Comparison of ENCODE assay signal across 8 cellular contexts in genomic region chr17:42562845-42563509, GRCh38. TPM values are rescaled to one million over a fixed set of nuclear protein-coding genes. Genes with fewer than 3 reads are reported as not detected.
DNase-seq lines count a peak whose midpoint lies in the region; ATAC-seq and TF ChIP-seq lines count a peak whose summit lies in the region.

No MANE protein-coding gene starts in this region.

- no peaks in the 10 kb centered on the region for H3K9me3 Mint-ChIP-seq in activated T-cell treated with anti-CD3 and anti-CD28 coated beads, Interleukin-2, amount 50 U/mL, for 72 hours

- TF ChIP-seq RAD21 in liver (IDR thresholded peaks at IDR 0.05) = peak in 1 of 2 donors; percentile 6

- H3K27me3 ChIP-seq in adrenal gland (no peaks in the 10 kb centered on the region), liver (ENCODE audit: control insufficient read depth in 4 of 4, insufficient read depth in 4 of 4, low read length in 3 of 4) (no peaks in the 10 kb centered on the region), upper lobe of left lung (no peaks in the 10 kb centered on the region)

- H3K4me3 ChIP-seq in adrenal gland (peak overlapping the region in 3 of 4 donors; percentile 19 to 91 (median 61)), liver (ENCODE audit: low read depth in 1 of 3, low read length in 3 of 3) (peak overlapping the region; percentile 80 to 90 (median 85)), upper lobe of left lung (peak overlapping the region; percentile 65 to 97 (median 74))

- H3K9ac ChIP-seq in liver (ENCODE audit: low read depth in 1 of 2, low read length in 2 of 2) = peak overlapping the region; percentile 61 to 97

- TF ChIP-seq POLR2A in adrenal gland (IDR thresholded peaks at IDR 0.05) (no peak), upper lobe of left lung (IDR thresholded peaks at IDR 0.05) (no peak)

- H3K9me3 ChIP-seq in adrenal gland (replicated peaks in 1 of 3) (no peaks in the 10 kb centered on the region), liver (ENCODE audit: control insufficient read depth in 4 of 4, low read length in 3 of 4) (no peaks in the 10 kb centered on the region), upper lobe of left lung (no peaks in the 10 kb centered on the region)

- peaks cover 0 to 21% of the 10 kb centered on the region in 2 donors for H3K36me3 ChIP-seq in adrenal gland (replicated peaks in 1 of 2)
- peaks cover 0 to 8% (median 5%) of the 10 kb centered on the region in 4 donors for H3K36me3 ChIP-seq in liver (ENCODE audit: control insufficient read depth in 4 of 4, insufficient read depth in 3 of 4, low read depth in 1 of 4, low read length in 3 of 4)
- peaks cover 0 to 26% (median 20%) of the 10 kb centered on the region in 4 donors for H3K36me3 ChIP-seq in upper lobe of left lung

- peak overlapping the region; percentile 92 for H3K4me3 Mint-ChIP-seq in activated T-cell treated with anti-CD3 and anti-CD28 coated beads, Interleukin-2, amount 50 U/mL, for 72 hours

- H3K36me3 Mint-ChIP-seq in activated T-cell treated with anti-CD3 and anti-CD28 coated beads, Interleukin-2, amount 50 U/mL, for 72 hours (ENCODE audit: insufficient read depth in 2 of 2) = peaks cover 3 to 8% of the 10 kb centered on the region in 2 donors

- H3K27ac Mint-ChIP-seq in activated T-cell treated with anti-CD3 and anti-CD28 coated beads, Interleukin-2, amount 50 U/mL, for 72 hours = peak overlapping the region; percentile 91

- TF ChIP-seq EP300 in upper lobe of left lung (IDR thresholded peaks at IDR 0.05) = no peak

- no peaks in the 10 kb centered on the region for H3K27me3 Mint-ChIP-seq in activated T-cell treated with anti-CD3 and anti-CD28 coated beads, Interleukin-2, amount 50 U/mL, for 72 hours (ENCODE audit: low read depth)

- TF ChIP-seq CTCF in adrenal gland (IDR thresholded peaks at IDR 0.05) (no peak), liver (IDR thresholded peaks at IDR 0.05; ENCODE audit: low read depth, low read length, missing input control) (no peak), upper lobe of left lung (IDR thresholded peaks at IDR 0.05) (no peak)

- no peak for DNase-seq in activated T-cell treated with anti-CD3 and anti-CD28 coated beads, Interleukin-2, amount 50 U/mL, for 72 hours
- DNase-seq in activated T-cell treated with anti-CD3 and anti-CD28 coated beads for 4 hours = no peak
- peak in 3 of 7 donors; percentile 41 to 61 (median 54) for DNase-seq in adrenal gland
- no peak for DNase-seq in upper lobe of left lung
- no peak for DNase-seq in mucosa of gallbladder (ENCODE audit: low spot score)
- no peak for DNase-seq in NCI-H345 (lab: John Stamatoyannopoulos, UW)

- intact Hi-C loops in adrenal gland (cut with DNase I) = no loop called here

- ATAC-seq in activated T-cell treated with anti-CD3 and anti-CD28 coated beads, Interleukin-2, amount 50 U/mL, for 72 hours (replicated peaks in 1 of 2) = no peak
- ATAC-seq in upper lobe of left lung (ENCODE audit: low FRiP score in 2 of 2) (no peak), GM21576 (IDR thresholded peaks at IDR 0.05; ENCODE audit: unreplicated experiment) (no peak)

- H3K4me1 ChIP-seq in adrenal gland (replicated peaks in 1 of 2) (peaks cover 33 to 39% of the 10 kb centered on the region in 2 donors), liver (ENCODE audit: control insufficient read depth in 4 of 4, insufficient read depth in 4 of 4, low read length in 3 of 4) (peaks cover 15 to 60% (median 49%) of the 10 kb centered on the region in 4 donors), upper lobe of left lung (peaks cover 43 to 69% (median 48%) of the 10 kb centered on the region in 4 donors)

- 39 to 73% (median 45%) methylated on average over 14 to 30 of the region's 30 CpGs for WGBS in adrenal gland, 4 donors
- WGBS in liver = 20% methylated on average over 30 of the region's 30 CpGs
- WGBS in upper lobe of left lung, 2 donors = 34 to 51% methylated on average over 6 to 30 of the region's 30 CpGs

- peaks cover 48% of the 10 kb centered on the region for H3K4me1 Mint-ChIP-seq in activated T-cell treated with anti-CD3 and anti-CD28 coated beads, Interleukin-2, amount 50 U/mL, for 72 hours (ENCODE audit: low read depth)

- H3K27ac ChIP-seq in adrenal gland (peak overlapping the region; percentile 81 to 92 (median 87)), liver (ENCODE audit: low read depth in 1 of 2, low read length in 2 of 2) (peak overlapping the region; percentile 85 to 86), upper lobe of left lung (peak overlapping the region; percentile 85 to 90 (median 88))

TF ChIP-seq in liver, 16 proteins besides CTCF, POLR2A, EP300 and RAD21:
- no peak for TF ChIP-seq JUND (IDR thresholded peaks at IDR 0.05)
- no peak for TF ChIP-seq HNF4G (IDR thresholded peaks at IDR 0.05)
- no peak for TF ChIP-seq RXRA (IDR thresholded peaks at IDR 0.05)
- TF ChIP-seq NR2F2 (IDR thresholded peaks at IDR 0.05) = no peak

RNA-seq across cellular contexts. Expression of gene COASY, which starts 1.0 kb away (rescaled TPM):
- total RNA-seq in activated T-cell treated with anti-CD3 and anti-CD28 coated beads, Interleukin-2, amount 50 U/mL, for 72 hours = 10 to 100 TPM; 98.2 to 98.5 TPM
- total RNA-seq in adrenal gland (100 to 1,000 TPM in 4 of 8 donors, 10 to 100 TPM in 4; 55.9 to 148 (median 91.8) TPM), liver (10 to 100 TPM; 18.2 to 33.4 TPM), upper lobe of left lung (10 to 100 TPM; 34.7 to 71.1 (median 51.4) TPM), mucosa of gallbladder (84.1 TPM)
- polyA plus RNA-seq in adrenal gland (100 to 1,000 TPM in 2 of 3 donors, 10 to 100 TPM in 1; 65.5 to 192 (median 130) TPM), liver (10 to 100 TPM; 70.0 to 78.1 TPM)

RNA-seq across cellular contexts. Expression of gene MLX, which starts 3.9 kb away (rescaled TPM):
- 10 to 100 TPM; 38.8 to 41.2 TPM for total RNA-seq in activated T-cell treated with anti-CD3 and anti-CD28 coated beads, Interleukin-2, amount 50 U/mL, for 72 hours
- total RNA-seq in adrenal gland (10 to 100 TPM; 34.2 to 58.8 (median 47.1) TPM), liver (10 to 100 TPM; 19.4 to 40.0 TPM), upper lobe of left lung (100 to 1,000 TPM in 1 of 6 donors, 10 to 100 TPM in 5; 61.8 to 104 (median 83.5) TPM), mucosa of gallbladder (54.0 TPM)
- polyA plus RNA-seq in adrenal gland (10 to 100 TPM; 46.0 to 95.0 (median 52.6) TPM), liver (10 to 100 TPM; 29.2 to 35.1 TPM)

RNA-seq across cellular contexts. Expression of gene HSD17B1, which starts 10.3 kb away (rescaled TPM):
- 1 to 10 TPM; 1.3 to 1.8 TPM for total RNA-seq in activated T-cell treated with anti-CD3 and anti-CD28 coated beads, Interleukin-2, amount 50 U/mL, for 72 hours
- 1 to 10 TPM in 7 of 8 donors, under 1 TPM in 1; 0.60 to 3.0 (median 2.1) TPM for total RNA-seq in adrenal gland
- polyA plus RNA-seq in adrenal gland = 1 to 10 TPM in 2 of 3 donors, under 1 TPM in 1; 0.22 to 7.6 (median 3.6) TPM
- 1 to 10 TPM in 1 of 2 donors, under 1 TPM in 1; 0.67 to 1.0 TPM for total RNA-seq in liver
- polyA plus RNA-seq in liver = 1 to 10 TPM; 1.0 to 1.8 TPM
- total RNA-seq in upper lobe of left lung = 1 to 10 TPM in 5 of 6 donors, not detected in 1; 1.3 to 6.3 (median 1.7) TPM
- total RNA-seq in mucosa of gallbladder = 2.4 TPM

RNA-seq across cellular contexts. Expression of gene PSMC3IP, which starts 14.6 kb away (rescaled TPM):
- total RNA-seq in activated T-cell treated with anti-CD3 and anti-CD28 coated beads, Interleukin-2, amount 50 U/mL, for 72 hours = 10 to 100 TPM; 31.7 to 40.7 TPM
- total RNA-seq in adrenal gland (1 to 10 TPM in 7 of 8 donors, not detected in 1; 1.2 to 2.3 (median 1.8) TPM), liver (1 to 10 TPM; 1.3 to 3.0 TPM), upper lobe of left lung (1 to 10 TPM in 5 of 6 donors, not detected in 1; 1.9 to 6.8 (median 3.8) TPM), mucosa of gallbladder (5.1 TPM)
- polyA plus RNA-seq in adrenal gland (1 to 10 TPM; 3.1 to 3.9 (median 3.5) TPM), liver (under 1 TPM; 0.58 to 0.88 TPM)

RNA-seq across cellular contexts. Expression of gene NAGLU, which starts 26.9 kb away (rescaled TPM):
- 1 to 10 TPM; 9.4 to 9.8 TPM for total RNA-seq in activated T-cell treated with anti-CD3 and anti-CD28 coated beads, Interleukin-2, amount 50 U/mL, for 72 hours
- total RNA-seq in adrenal gland = 100 to 1,000 TPM in 1 of 8 donors, 10 to 100 TPM in 7; 44.9 to 115 (median 66.1) TPM
- polyA plus RNA-seq in adrenal gland = 10 to 100 TPM; 12.4 to 47.4 (median 39.5) TPM
- total RNA-seq in liver = 10 to 100 TPM; 20.5 to 37.4 TPM
- 10 to 100 TPM; 15.5 to 41.2 TPM for polyA plus RNA-seq in liver
- 10 to 100 TPM; 36.7 to 97.4 (median 68.4) TPM for total RNA-seq in upper lobe of left lung
- total RNA-seq in mucosa of gallbladder = 51.1 TPM
